Comparison of ENCODE assay signal across 9 cellular contexts in genomic region chr2:128638741-128639477, GRCh38.
DNase-seq lines count a peak whose midpoint lies in the region; ATAC-seq and TF ChIP-seq lines count a peak whose summit lies in the region.
"Had no signal": no experiment of that assay in that cellular context is flagged by ENCODE, and none has a peak within 500 bp of the region (broad histone marks: within the 10 kb centered on the region; RNA-seq: fewer than 3 reads in every experiment).

No MANE protein-coding gene starts in this region.

- no peak for TF ChIP-seq CTCF in astrocyte of the spinal cord (IDR thresholded peaks at IDR 0.05; ENCODE audit: low read depth, low read length)
- TF ChIP-seq CTCF in GM10248 (IDR thresholded peaks at IDR 0.05; ENCODE audit: control extremely low read depth, extremely low read depth, low read depth, missing control alignments), result no peak

- POLR2A ChIA-PET in GM10248 (lab: Yijun Ruan, JAX), result no interaction called here

- H3K27ac ChIP-seq in layer of hippocampus (ENCODE audit: low read depth, low read length), result peak overlapping the region; percentile 64

- in situ Hi-C loops in astrocyte of the spinal cord (cut with HindIII; ENCODE audit: low sequenced_read_pairs) (no loop called here), ACHN (cut with HindIII; ENCODE audit: low pct_ligation_motif_present, low pct_unique_long_range_greater_than_20kb, low sequenced_read_pairs) (no loop called here)

- ATAC-seq in GM19023 (IDR thresholded peaks at IDR 0.05; ENCODE audit: unreplicated experiment), result no peak

- H3K4me3 ChIP-seq in astrocyte of the spinal cord (ENCODE audit: low read depth, low read length), result no peak overlapping the region

- DNase-seq in AG08395 (ENCODE audit: low spot score) (peak; percentile 68), GM04504 (ENCODE audit: low read depth) (peak; percentile 28), astrocyte of the spinal cord (ENCODE audit: low read depth, low spot score) (peak; percentile 81), ACHN (no peak), GM10248 (ENCODE audit: extremely low spot score) (no peak), amniotic stem cell (lab: John Stamatoyannopoulos, UW) (no peak)
- DNase-seq: left cardiac atrium had no signal

- CTCF ChIA-PET in GM10248 (lab: Yijun Ruan, JAX), result no interaction called here

- H3K27me3 ChIP-seq in layer of hippocampus (ENCODE audit: control insufficient read depth, insufficient read depth, low read length), result no peaks in the 10 kb centered on the region

Comparison
In these comparisons a context has a peak if more than half of its experiments do, and no peak if none do; other contexts are left out.
1. DNase-seq: peak in AG08395 (single experiment), GM04504 (single experiment) and astrocyte of the spinal cord (single experiment); none in ACHN (single experiment), GM10248 (single experiment) and amniotic stem cell (single experiment).